In genomic region chr9:35605336-35606137, GRCh38 we compare ENCODE assay signal across 8 cellular contexts. TPM values are rescaled to one million over a fixed set of nuclear protein-coding genes. Genes with fewer than 3 reads are reported as not detected.
DNase-seq lines count a peak whose midpoint lies in the region; ATAC-seq and TF ChIP-seq lines count a peak whose summit lies in the region.

No MANE protein-coding gene starts in this region.

- 0 to 1% (median 0%) methylated on average over 50 to 80 of the region's 80 CpGs for WGBS in psoas muscle, 3 donors

- no peaks in the 10 kb centered on the region for H3K9me3 ChIP-seq in KOPT-K1 (ENCODE audit: insufficient read depth, low read length, poor library complexity, severe bottlenecking)
- H3K9me3 ChIP-seq in cardiac muscle cell (ENCODE audit: low read depth) = no peaks in the 10 kb centered on the region
- H3K9me3 ChIP-seq in psoas muscle = no peaks in the 10 kb centered on the region

- H3K36me3 ChIP-seq in KOPT-K1 (ENCODE audit: insufficient read depth, low read length) = peaks cover 34% of the 10 kb centered on the region; the same call in 1 of the 2 replicates
- H3K36me3 ChIP-seq in cardiac muscle cell = peaks cover 10% of the 10 kb centered on the region
- peaks cover 9 to 38% of the 10 kb centered on the region in 2 donors for H3K36me3 ChIP-seq in psoas muscle (ENCODE audit: insufficient read depth in 1 of 2, low read depth in 1 of 2)

- TF ChIP-seq CTCF in GM12875 (IDR thresholded peaks at IDR 0.05; ENCODE audit: borderline replicate concordance, insufficient read depth, low read depth, low read length) (no peak), cardiac muscle cell (IDR thresholded peaks at IDR 0.05; ENCODE audit: low read depth, low read length) (no peak), psoas muscle (IDR thresholded peaks at IDR 0.05) (no peak)

- ATAC-seq in GM21737 (IDR thresholded peaks at IDR 0.05; ENCODE audit: unreplicated experiment) (peak; percentile 11), psoas muscle (no peak)

- peak overlapping the region; percentile 80 for H3K4me3 ChIP-seq in GM12875 (ENCODE audit: low read depth, low read length)
- peak overlapping the region; percentile 66 for H3K4me3 ChIP-seq in cardiac muscle cell
- H3K4me3 ChIP-seq in psoas muscle = peak overlapping the region; percentile 87

- DNase-seq in activated effector memory CD4-positive, alpha-beta T cell treated with Interleukin-2 at 50 U/mL for 16 hours = peak; percentile 8
- DNase-seq in cardiac muscle cell (ENCODE audit: low read depth in 1 of 2, low spot score in 1 of 2) (peak in 1 of 2 donors; percentile 45), psoas muscle (peak; percentile 36 to 70), SIG-M5 (lab: John Stamatoyannopoulos, UW) (no peak), cerebellar nuclear complex (lab: John Stamatoyannopoulos, UW) (no peak)

- H3K4me1 ChIP-seq in cardiac muscle cell (ENCODE audit: low read depth) = peaks cover 3% of the 10 kb centered on the region
- peaks cover 39% of the 10 kb centered on the region for H3K4me1 ChIP-seq in psoas muscle

- H3K27me3 ChIP-seq in cardiac muscle cell = no peaks in the 10 kb centered on the region
- H3K27me3 ChIP-seq in psoas muscle (ENCODE audit: insufficient read depth in 3 of 3, low read length in 2 of 3) = no peaks in the 10 kb centered on the region

- peak overlapping the region; percentile 62 for H3K27ac ChIP-seq in KOPT-K1 (ENCODE audit: low read depth, low read length, poor library complexity, severe bottlenecking)
- peak overlapping the region; percentile 82 for H3K27ac ChIP-seq in cardiac muscle cell
- peak overlapping the region; percentile 95 for H3K27ac ChIP-seq in psoas muscle

- intact Hi-C loops in psoas muscle (cut with DNase I) = loop anchor here in 1 of 2 donors (5.0 to 10.0 kb wide), 3 partner anchors 42 to 91 kb away; no protein-coding TSS in a partner anchor

RNA-seq across cellular contexts. Expression of gene TESK1, which starts 0.5 kb away (rescaled TPM):
- 32.4 and 42.5 TPM in 2 replicates for total RNA-seq in cardiac muscle cell
- 30.3 and 30.8 TPM in 2 replicates for polyA plus RNA-seq in cardiac muscle cell
- 10 to 100 TPM; 44.4 to 81.0 (median 56.8) TPM for total RNA-seq in psoas muscle
- 10 to 100 TPM; 59.4 to 73.6 (median 70.7) TPM for polyA plus RNA-seq in psoas muscle

RNA-seq across cellular contexts. Expression of gene CD72, which starts 12.7 kb away (rescaled TPM):
- total RNA-seq in cardiac muscle cell = 1.4 and 5.1 TPM in 2 replicates
- 2.3 and 12.3 TPM in 2 replicates for polyA plus RNA-seq in cardiac muscle cell
- total RNA-seq in psoas muscle = under 1 TPM; 0.57 to 0.71 (median 0.64) TPM
- 1 to 10 TPM in 1 of 3 donors, under 1 TPM in 2; 0.46 to 1.2 (median 0.68) TPM for polyA plus RNA-seq in psoas muscle

RNA-seq across cellular contexts. Expression of gene SIT1, which starts 45.2 kb away (rescaled TPM):
- total RNA-seq in cardiac muscle cell (not detected in 2 replicates), psoas muscle (under 1 TPM; 0.23 to 0.34 (median 0.28) TPM)
- polyA plus RNA-seq in cardiac muscle cell (0.21 and 0.46 TPM in 2 replicates), psoas muscle (under 1 TPM in 2 of 3 donors, not detected in 1; 0.08 to 0.10 TPM)

RNA-seq across cellular contexts. Expression of gene RMRP, which starts 52.3 kb away (rescaled TPM):
- total RNA-seq in cardiac muscle cell = 6,299 and 17,487 TPM in 2 replicates
- polyA plus RNA-seq in cardiac muscle cell = not detected in 2 replicates
- total RNA-seq in psoas muscle = over 10,000 TPM in 1 of 4 donors, 1,000 to 10,000 TPM in 3; 3,787 to 10,280 (median 6,744) TPM
- 10 to 100 TPM in 1 of 3 donors, not detected in 2; 26.8 TPM for polyA plus RNA-seq in psoas muscle

RNA-seq across cellular contexts. Expression of gene CCDC107, which starts 52.6 kb away (rescaled TPM):
- total RNA-seq in cardiac muscle cell = 26.5 and 29.3 TPM in 2 replicates
- polyA plus RNA-seq in cardiac muscle cell = 68.5 and 75.1 TPM in 2 replicates
- 10 to 100 TPM; 15.4 to 39.4 (median 27.5) TPM for total RNA-seq in psoas muscle
- polyA plus RNA-seq in psoas muscle = 10 to 100 TPM; 21.5 to 49.4 (median 36.3) TPM

Comparison
In these comparisons a context has a peak if more than half of its experiments do, and no peak if none do; other contexts are left out.
1. DNase-seq: peak in activated effector memory CD4-positive, alpha-beta T cell treated with Interleukin-2 at 50 U/mL for 16 hours (single experiment) and psoas muscle (2 of 2); none in SIG-M5 (single experiment) and cerebellar nuclear complex (0 of 2).
2. Peak in every context shown above with its lines, with median percentiles within 50 percentile points of each other: H3K4me3 ChIP-seq and H3K27ac ChIP-seq.